14 cellular contexts compared by ENCODE assay signal in the genomic region with DNA sequence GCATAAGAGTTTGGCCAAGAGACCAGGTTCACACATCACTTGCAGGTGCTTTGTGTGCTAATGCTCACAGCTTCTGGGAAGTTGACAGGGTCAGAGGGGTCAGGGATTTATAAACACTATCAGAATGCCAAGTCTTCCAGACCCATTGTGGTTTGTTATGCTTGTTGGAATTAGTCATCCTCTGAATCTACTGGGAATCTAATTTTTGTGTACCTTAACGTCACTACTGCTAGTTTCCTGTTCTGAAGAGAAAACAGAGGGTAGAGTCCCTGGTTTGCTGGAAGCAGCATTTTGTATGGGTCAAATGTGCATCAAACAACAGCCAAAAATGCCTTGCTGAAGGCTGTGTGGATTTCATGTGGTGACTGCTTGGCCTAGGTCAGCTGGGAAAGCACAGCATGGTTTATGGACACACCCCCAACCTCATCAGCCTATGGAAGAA. TPM values are rescaled to one million over a fixed set of nuclear protein-coding genes. Genes with fewer than 3 reads are reported as not detected.
DNase-seq lines count a peak whose midpoint lies in the region; ATAC-seq and TF ChIP-seq lines count a peak whose summit lies in the region.
"Had no signal": no experiment of that assay in that cellular context is flagged by ENCODE, and none has a peak within 500 bp of the region (broad histone marks: within the 10 kb centered on the region; RNA-seq: fewer than 3 reads in every experiment).

No MANE protein-coding gene starts in this region.

- H3K9me3 ChIP-seq in AG04450 (ENCODE audit: control insufficient read depth, insufficient read depth, low read length) (no peaks in the 10 kb centered on the region), mammary epithelial cell (replicated peaks; ENCODE audit: insufficient read depth, low read length) (no peaks in the 10 kb centered on the region), left lung (no peaks in the 10 kb centered on the region), esophagus squamous epithelium (no peaks in the 10 kb centered on the region)

- CTCF ChIA-PET in AG04450 (lab: Charles Lee) = no interaction called here
- CTCF ChIA-PET in mammary epithelial cell (lab: Charles Lee; ENCODE audit: low non-redundant PET) = no interaction called here

- H3K4me3 ChIP-seq in AG04450 (ENCODE audit: low read depth, low read length) (no peak overlapping the region), mammary epithelial cell (replicated peaks in 1 of 3; ENCODE audit: insufficient read depth in 1 of 3, low read depth in 2 of 3, low read length in 3 of 3) (no peak overlapping the region), left lung (no peak overlapping the region), esophagus squamous epithelium (no peak overlapping the region)

- dilution Hi-C loops in mammary epithelial cell (cut with HindIII; ENCODE audit: low sequenced_read_pairs) = no loop called here

- intact Hi-C loops in mammary epithelial cell (cut with micrococcal nuclease) = no loop called here
- intact Hi-C loops in left lung (cut with DNase I) = no loop called here
- intact Hi-C loops in esophagus squamous epithelium (cut with DNase I) = no loop called here

- WGBS in mammary epithelial cell (ENCODE audit: low coverage, missing lambda C conversion rate) = 43% methylated on average over 1 of the region's 1 CpG
- WGBS in esophagus squamous epithelium, 2 donors = 17 to 33% methylated on average over 1 of the region's 1 CpG

- POLR2A ChIA-PET in AG04450 (lab: Yijun Ruan, JAX) = interaction anchor here (1.1 to 1.2 kb wide), 2 partner anchors 131 to 192 kb away, joined by 3 to 5 read pairs; no protein-coding TSS in a partner anchor

- in situ Hi-C loops in mammary epithelial cell (cut with MboI; ENCODE audit: low sequenced_read_pairs in 2 of 2) = no loop called here

- no TSS peak for BruUV-seq in mammary epithelial cell (replicated peaks; lab: Mats Ljungman, UMichigan)

- TF ChIP-seq POLR2A in esophagus squamous epithelium (IDR thresholded peaks at IDR 0.05) = no peak

- no peak overlapping the region for H3K9ac ChIP-seq in mammary epithelial cell (ENCODE audit: insufficient read depth, low read length)

- H3K36me3 ChIP-seq in mammary epithelial cell (ENCODE audit: insufficient read depth, low read length) = no peaks in the 10 kb centered on the region
- H3K36me3 ChIP-seq in left lung = no peaks in the 10 kb centered on the region
- peaks cover 0 to 15% (median 0%) of the 10 kb centered on the region in 3 donors for H3K36me3 ChIP-seq in esophagus squamous epithelium

- H3K4me2 ChIP-seq in mammary epithelial cell (ENCODE audit: insufficient read depth, low read depth, low read length) = no peak overlapping the region

- ATAC-seq in left lung (peak; percentile 26), GM21717 (IDR thresholded peaks at IDR 0.05; ENCODE audit: unreplicated experiment) (no peak)

- H3K4me1 ChIP-seq in mammary epithelial cell (ENCODE audit: insufficient read depth, low read length) (peaks cover 9% of the 10 kb centered on the region), left lung (peaks cover 0 to 4% of the 10 kb centered on the region in 2 donors), esophagus squamous epithelium (peaks cover 0 to 27% (median 8%) of the 10 kb centered on the region in 3 donors)

- H3K27me3 ChIP-seq in AG04450 (ENCODE audit: control insufficient read depth, insufficient read depth, low read length) (no peaks in the 10 kb centered on the region), mammary epithelial cell (ENCODE audit: insufficient read depth, low read length) (no peaks in the 10 kb centered on the region), left lung (no peaks in the 10 kb centered on the region), esophagus squamous epithelium (no peaks in the 10 kb centered on the region)

- H4K20me1 ChIP-seq in mammary epithelial cell (ENCODE audit: insufficient read depth, low read length) = no peaks in the 10 kb centered on the region

- H3K79me2 ChIP-seq in mammary epithelial cell (ENCODE audit: insufficient read depth, low read length) = no peaks in the 10 kb centered on the region

- no peak for TF ChIP-seq CTCF in AG04450 (IDR thresholded peaks at IDR 0.05; ENCODE audit: low read depth, low read length)
- TF ChIP-seq CTCF in mammary epithelial cell (conservative IDR thresholded peaks at IDR 0.05 in 1 of 2, IDR thresholded peaks at IDR 0.05 in 1 of 2; ENCODE audit: extremely low read depth in 1 of 2, insufficient read depth in 1 of 2, low read depth in 1 of 2, low read length in 2 of 2) = no peak
- no peak for TF ChIP-seq CTCF in left lung (IDR thresholded peaks at IDR 0.05)
- no peak for TF ChIP-seq CTCF in esophagus squamous epithelium (IDR thresholded peaks at IDR 0.05)

- H2AFZ ChIP-seq in mammary epithelial cell (ENCODE audit: low read depth, low read length) = no peak overlapping the region

- peak overlapping the region; percentile 62 for H3K27ac ChIP-seq in AG04450 (ENCODE audit: low read depth, low read length)
- H3K27ac ChIP-seq in mammary epithelial cell (ENCODE audit: insufficient read depth, low read depth, low read length) = no peak overlapping the region
- H3K27ac ChIP-seq in left lung = no peak overlapping the region
- H3K27ac ChIP-seq in esophagus squamous epithelium = peak overlapping the region in 1 of 4 donors; percentile 65

- DNase-seq in AG04450 (ENCODE audit: low read depth, low spot score) (peak; percentile 81), LHCN-M2 (ENCODE audit: low read depth) (peak; percentile 89), mammary epithelial cell (peak; percentile 60), left lung (no peak), esophagus squamous epithelium (lab: John Stamatoyannopoulos, UW) (no peak), foreskin melanocyte (no peak), NCI-H2081 treated with DMSO at 0.1 percent for 48 hours (lab: John Stamatoyannopoulos, UW) (no peak)
- DNase-seq: activated naive CD8-positive, alpha-beta T cell treated with anti-CD3 and anti-CD28 coated beads for 36 hours; C1 segment of cervical spinal cord; left cardiac atrium; NCI-H1105; substantia nigra; T-helper 2 cell had no signal

RNA-seq across cellular contexts. Expression of gene ANTXR1, which starts 33.3 kb away (rescaled TPM):
- polyA plus RNA-seq in AG04450 (2011; rRNA removed) (101 and 113 TPM in 2 replicates), mammary epithelial cell (26.5 TPM)
- 74.7 and 79.1 TPM in 2 replicates for polyA minus RNA-seq in AG04450 (2011; rRNA and poly(A)+ RNA removed)
- total RNA-seq in LHCN-M2 (2014; rRNA removed) (181 and 209 TPM in 2 replicates), mammary epithelial cell (10 to 100 TPM; 23.3 to 41.3 TPM), left lung (100 to 1,000 TPM in 1 of 2 donors, 10 to 100 TPM in 1; 70.2 to 115 TPM), esophagus squamous epithelium (10 to 100 TPM in 3 of 4 donors, 1 to 10 TPM in 1; 7.8 to 50.9 (median 17.3) TPM)
- polyA plus RNA-seq in LHCN-M2 (2012) = 230 TPM
- polyA minus RNA-seq in mammary epithelial cell = 10.3 TPM

Comparison
In these comparisons a context has a peak if more than half of its experiments do, and no peak if none do; other contexts are left out.
1. DNase-seq: peak in AG04450 (single experiment), LHCN-M2 (single experiment) and mammary epithelial cell (single experiment); none in left lung (0 of 2), esophagus squamous epithelium (single experiment), foreskin melanocyte (single experiment) and NCI-H2081 treated with DMSO at 0.1 percent for 48 hours (single experiment).